27 cellular contexts compared by ENCODE assay signal in the genomic region with DNA sequence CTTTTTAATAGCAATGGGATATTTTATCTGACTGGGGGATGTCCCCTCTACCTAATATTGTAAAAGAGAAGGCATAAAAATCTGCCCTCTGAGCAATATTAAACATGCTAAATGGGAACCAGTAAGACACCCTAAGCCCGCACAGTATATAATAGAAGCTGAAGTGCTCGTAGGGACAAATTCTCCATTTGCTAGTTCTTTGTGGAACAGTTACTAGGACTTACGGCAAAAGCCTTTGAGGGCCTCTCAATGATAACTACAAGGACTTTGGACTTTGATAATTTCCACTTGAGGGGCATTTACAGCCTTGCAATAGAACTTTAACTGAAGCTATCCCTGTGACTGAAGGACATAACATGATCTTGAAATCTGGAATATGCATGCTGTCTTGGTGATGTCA.
"Had no signal": no experiment of that assay in that cellular context is flagged by ENCODE, and none has a peak within 500 bp of the region (broad histone marks: within the 10 kb centered on the region; RNA-seq: fewer than 3 reads in every experiment).

No MANE protein-coding gene starts in this region.

- H3K4me1 ChIP-seq: neural progenitor cell, parathyroid adenoma, prostate gland, right atrium auricular region, tibial nerve, upper lobe of left lung, uterus had no signal

- H3K4me1 Mint-ChIP-seq: neural progenitor cell had no signal

- ATAC-seq: esophagus mucosa; gastrocnemius medialis; left lobe of liver; naive thymus-derived CD4-positive, alpha-beta T cell; sciatic nerve; stimulated activated memory B cell treated with anti-CD40 and anti-IgM and Interleukin-4, amounts not matched to agents 10 μg/mL and 1 μg/mL and 100 μg/mL, for 72 hours; stimulated activated naive CD8-positive, alpha-beta T cell treated with anti-CD3 and anti-CD28 coated beads, Interleukin-15, Interleukin-2, amounts not matched to agents 100 U/mL and 50 U/mL, for 24 hours had no signal

- H3K4me3 ChIP-seq: dorsolateral prefrontal cortex, gastrocnemius medialis, neural progenitor cell, prostate gland, right atrium auricular region, thoracic aorta, tibial nerve, upper lobe of left lung, uterus had no signal

- H3K9me3 Mint-ChIP-seq: endodermal cell; neural progenitor cell; stimulated activated memory B cell treated with anti-CD40 and anti-IgM and Interleukin-4, amounts not matched to agents 10 μg/mL and 1 μg/mL and 100 μg/mL, for 72 hours had no signal

- H3K36me3 ChIP-seq: gastrocnemius medialis, neural progenitor cell, prostate gland, right atrium auricular region, thoracic aorta, tibial nerve, upper lobe of left lung, uterus had no signal

- DNase-seq: dorsolateral prefrontal cortex; effector CD4-positive, alpha-beta T cell; endodermal cell; foreskin fibroblast; gastrocnemius medialis; head of caudate nucleus; kidney; mammary epithelial cell; mesendoderm; midbrain; naive thymus-derived CD4-positive, alpha-beta T cell; stimulated activated CD4-positive, alpha-beta T cell treated with anti-CD3 and anti-CD28 coated beads, Interleukin-4, amount 100 ng/mL, for 4 hours; stimulated activated naive CD8-positive, alpha-beta T cell treated with anti-CD3 and anti-CD28 coated beads, Interleukin-15, Interleukin-2, amounts not matched to agents 100 U/mL and 50 U/mL, for 24 hours; upper lobe of left lung; uterus had no signal

- H3K27me3 ChIP-seq: dorsolateral prefrontal cortex, gastrocnemius medialis, neural progenitor cell, right atrium auricular region, tibial nerve, upper lobe of left lung, uterus had no signal

- H3K4me3 Mint-ChIP-seq: endodermal cell; naive thymus-derived CD4-positive, alpha-beta T cell; nephron; neural progenitor cell; stimulated activated memory B cell treated with anti-CD40 and anti-IgM and Interleukin-4, amounts not matched to agents 10 μg/mL and 1 μg/mL and 100 μg/mL, for 72 hours had no signal

- H3K27ac ChIP-seq: dorsolateral prefrontal cortex, epithelial cell of prostate, gastrocnemius medialis, neural progenitor cell, parathyroid adenoma, prostate gland, right atrium auricular region, thoracic aorta, tibial nerve, upper lobe of left lung, uterus had no signal

- H3K36me3 Mint-ChIP-seq: neural progenitor cell; stimulated activated memory B cell treated with anti-CD40 and anti-IgM and Interleukin-4, amounts not matched to agents 10 μg/mL and 1 μg/mL and 100 μg/mL, for 72 hours had no signal

- H3K27ac Mint-ChIP-seq: endodermal cell; naive thymus-derived CD4-positive, alpha-beta T cell; nephron; neural progenitor cell; stimulated activated memory B cell treated with anti-CD40 and anti-IgM and Interleukin-4, amounts not matched to agents 10 μg/mL and 1 μg/mL and 100 μg/mL, for 72 hours had no signal

- H3K27me3 Mint-ChIP-seq: stimulated activated memory B cell treated with anti-CD40 and anti-IgM and Interleukin-4, amounts not matched to agents 10 μg/mL and 1 μg/mL and 100 μg/mL, for 72 hours had no signal

- H3K9me3 ChIP-seq: gastrocnemius medialis, prostate gland, right atrium auricular region, thoracic aorta, tibial nerve, upper lobe of left lung, uterus had no signal
